ENCODE assay signal across 1 cellular context in the genomic region with DNA sequence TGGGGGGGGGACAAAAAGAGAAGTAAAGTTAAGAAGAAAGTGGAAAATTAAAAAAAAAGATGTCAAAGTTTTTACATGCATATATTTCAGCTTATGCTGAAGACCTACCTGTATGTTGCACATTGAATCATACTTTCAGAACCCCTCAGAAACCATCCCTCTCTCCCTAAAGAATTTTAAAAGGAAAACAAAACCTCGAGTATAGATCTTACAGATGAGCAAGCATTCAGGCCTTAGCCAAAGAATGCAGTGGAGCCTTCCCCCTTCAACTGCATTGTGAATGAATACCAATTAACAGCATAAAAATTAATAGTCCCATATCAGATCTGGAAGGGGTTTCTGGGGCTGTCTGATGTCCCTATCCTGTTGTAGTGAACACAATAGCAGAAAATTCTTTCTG.
TF ChIP-seq lines count a peak whose summit lies in the region.

No MANE protein-coding gene starts in this region.

TF ChIP-seq in GM23338, 12 proteins besides CTCF, POLR2A, EP300 and RAD21:
- TF ChIP-seq ZNF114 (CRISPR knock-in tag; IDR thresholded peaks at IDR 0.05), result no peak
- TF ChIP-seq, protein P1, sequence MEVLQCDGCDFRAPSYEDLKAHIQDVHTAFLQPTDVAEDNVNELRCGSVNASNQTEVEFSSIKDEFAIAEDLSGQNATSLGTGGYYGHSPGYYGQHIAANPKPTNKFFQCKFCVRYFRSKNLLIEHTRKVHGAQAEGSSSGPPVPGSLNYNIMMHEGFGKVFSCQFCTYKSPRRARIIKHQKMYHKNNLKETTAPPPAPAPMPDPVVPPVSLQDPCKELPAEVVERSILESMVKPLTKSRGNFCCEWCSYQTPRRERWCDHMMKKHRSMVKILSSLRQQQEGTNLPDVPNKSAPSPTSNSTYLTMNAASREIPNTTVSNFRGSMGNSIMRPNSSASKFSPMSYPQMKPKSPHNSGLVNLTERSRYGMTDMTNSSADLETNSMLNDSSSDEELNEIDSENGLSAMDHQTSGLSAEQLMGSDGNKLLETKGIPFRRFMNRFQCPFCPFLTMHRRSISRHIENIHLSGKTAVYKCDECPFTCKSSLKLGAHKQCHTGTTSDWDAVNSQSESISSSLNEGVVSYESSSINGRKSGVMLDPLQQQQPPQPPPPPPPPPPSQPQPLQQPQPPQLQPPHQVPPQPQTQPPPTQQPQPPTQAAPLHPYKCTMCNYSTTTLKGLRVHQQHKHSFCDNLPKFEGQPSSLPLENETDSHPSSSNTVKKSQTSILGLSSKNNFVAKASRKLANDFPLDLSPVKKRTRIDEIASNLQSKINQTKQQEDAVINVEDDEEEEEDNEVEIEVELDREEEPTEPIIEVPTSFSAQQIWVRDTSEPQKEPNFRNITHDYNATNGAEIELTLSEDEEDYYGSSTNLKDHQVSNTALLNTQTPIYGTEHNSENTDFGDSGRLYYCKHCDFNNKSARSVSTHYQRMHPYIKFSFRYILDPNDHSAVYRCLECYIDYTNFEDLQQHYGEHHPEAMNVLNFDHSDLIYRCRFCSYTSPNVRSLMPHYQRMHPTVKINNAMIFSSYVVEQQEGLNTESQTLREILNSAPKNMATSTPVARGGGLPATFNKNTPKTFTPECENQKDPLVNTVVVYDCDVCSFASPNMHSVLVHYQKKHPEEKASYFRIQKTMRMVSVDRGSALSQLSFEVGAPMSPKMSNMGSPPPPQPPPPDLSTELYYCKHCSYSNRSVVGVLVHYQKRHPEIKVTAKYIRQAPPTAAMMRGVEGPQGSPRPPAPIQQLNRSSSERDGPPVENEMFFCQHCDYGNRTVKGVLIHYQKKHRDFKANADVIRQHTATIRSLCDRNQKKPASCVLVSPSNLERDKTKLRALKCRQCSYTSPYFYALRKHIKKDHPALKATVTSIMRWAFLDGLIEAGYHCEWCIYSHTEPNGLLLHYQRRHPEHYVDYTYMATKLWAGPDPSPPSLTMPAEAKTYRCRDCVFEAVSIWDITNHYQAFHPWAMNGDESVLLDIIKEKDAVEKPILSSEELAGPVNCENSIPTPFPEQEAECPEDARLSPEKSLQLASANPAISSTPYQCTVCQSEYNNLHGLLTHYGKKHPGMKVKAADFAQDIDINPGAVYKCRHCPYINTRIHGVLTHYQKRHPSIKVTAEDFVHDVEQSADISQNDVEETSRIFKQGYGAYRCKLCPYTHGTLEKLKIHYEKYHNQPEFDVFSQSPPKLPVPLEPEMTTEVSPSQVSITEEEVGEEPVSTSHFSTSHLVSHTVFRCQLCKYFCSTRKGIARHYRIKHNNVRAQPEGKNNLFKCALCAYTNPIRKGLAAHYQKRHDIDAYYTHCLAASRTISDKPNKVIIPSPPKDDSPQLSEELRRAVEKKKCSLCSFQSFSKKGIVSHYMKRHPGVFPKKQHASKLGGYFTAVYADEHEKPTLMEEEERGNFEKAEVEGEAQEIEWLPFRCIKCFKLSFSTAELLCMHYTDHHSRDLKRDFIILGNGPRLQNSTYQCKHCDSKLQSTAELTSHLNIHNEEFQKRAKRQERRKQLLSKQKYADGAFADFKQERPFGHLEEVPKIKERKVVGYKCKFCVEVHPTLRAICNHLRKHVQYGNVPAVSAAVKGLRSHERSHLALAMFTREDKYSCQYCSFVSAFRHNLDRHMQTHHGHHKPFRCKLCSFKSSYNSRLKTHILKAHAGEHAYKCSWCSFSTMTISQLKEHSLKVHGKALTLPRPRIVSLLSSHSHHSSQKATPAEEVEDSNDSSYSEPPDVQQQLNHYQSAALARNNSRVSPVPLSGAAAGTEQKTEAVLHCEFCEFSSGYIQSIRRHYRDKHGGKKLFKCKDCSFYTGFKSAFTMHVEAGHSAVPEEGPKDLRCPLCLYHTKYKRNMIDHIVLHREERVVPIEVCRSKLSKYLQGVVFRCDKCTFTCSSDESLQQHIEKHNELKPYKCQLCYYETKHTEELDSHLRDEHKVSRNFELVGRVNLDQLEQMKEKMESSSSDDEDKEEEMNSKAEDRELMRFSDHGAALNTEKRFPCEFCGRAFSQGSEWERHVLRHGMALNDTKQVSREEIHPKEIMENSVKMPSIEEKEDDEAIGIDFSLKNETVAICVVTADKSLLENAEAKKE (CRISPR knock-in tag; IDR thresholded peaks at IDR 0.05), result no peak
- TF ChIP-seq EZH2phosphoT487 (IDR thresholded peaks at IDR 0.05; ENCODE audit: unreplicated experiment), result no peak
- TF ChIP-seq NANOG (IDR thresholded peaks at IDR 0.05; ENCODE audit: borderline replicate concordance), result no peak
- TF ChIP-seq ETS1 (IDR thresholded peaks at IDR 0.05), result no peak
- no peak for TF ChIP-seq ZNF331 (CRISPR knock-in tag; IDR thresholded peaks at IDR 0.05; ENCODE audit: low read depth)
- TF ChIP-seq EZH2 (IDR thresholded peaks at IDR 0.05; ENCODE audit: low read depth, unreplicated experiment), result no peak
- TF ChIP-seq, protein P2, sequence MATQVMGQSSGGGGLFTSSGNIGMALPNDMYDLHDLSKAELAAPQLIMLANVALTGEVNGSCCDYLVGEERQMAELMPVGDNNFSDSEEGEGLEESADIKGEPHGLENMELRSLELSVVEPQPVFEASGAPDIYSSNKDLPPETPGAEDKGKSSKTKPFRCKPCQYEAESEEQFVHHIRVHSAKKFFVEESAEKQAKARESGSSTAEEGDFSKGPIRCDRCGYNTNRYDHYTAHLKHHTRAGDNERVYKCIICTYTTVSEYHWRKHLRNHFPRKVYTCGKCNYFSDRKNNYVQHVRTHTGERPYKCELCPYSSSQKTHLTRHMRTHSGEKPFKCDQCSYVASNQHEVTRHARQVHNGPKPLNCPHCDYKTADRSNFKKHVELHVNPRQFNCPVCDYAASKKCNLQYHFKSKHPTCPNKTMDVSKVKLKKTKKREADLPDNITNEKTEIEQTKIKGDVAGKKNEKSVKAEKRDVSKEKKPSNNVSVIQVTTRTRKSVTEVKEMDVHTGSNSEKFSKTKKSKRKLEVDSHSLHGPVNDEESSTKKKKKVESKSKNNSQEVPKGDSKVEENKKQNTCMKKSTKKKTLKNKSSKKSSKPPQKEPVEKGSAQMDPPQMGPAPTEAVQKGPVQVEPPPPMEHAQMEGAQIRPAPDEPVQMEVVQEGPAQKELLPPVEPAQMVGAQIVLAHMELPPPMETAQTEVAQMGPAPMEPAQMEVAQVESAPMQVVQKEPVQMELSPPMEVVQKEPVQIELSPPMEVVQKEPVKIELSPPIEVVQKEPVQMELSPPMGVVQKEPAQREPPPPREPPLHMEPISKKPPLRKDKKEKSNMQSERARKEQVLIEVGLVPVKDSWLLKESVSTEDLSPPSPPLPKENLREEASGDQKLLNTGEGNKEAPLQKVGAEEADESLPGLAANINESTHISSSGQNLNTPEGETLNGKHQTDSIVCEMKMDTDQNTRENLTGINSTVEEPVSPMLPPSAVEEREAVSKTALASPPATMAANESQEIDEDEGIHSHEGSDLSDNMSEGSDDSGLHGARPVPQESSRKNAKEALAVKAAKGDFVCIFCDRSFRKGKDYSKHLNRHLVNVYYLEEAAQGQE (IDR thresholded peaks at IDR 0.05; ENCODE audit: unreplicated experiment), result no peak
- no peak for TF ChIP-seq POLR2AphosphoS5 (IDR thresholded peaks at IDR 0.05; ENCODE audit: low read depth)
- TF ChIP-seq CREB1 (CRISPR knock-in tag; IDR thresholded peaks at IDR 0.05; ENCODE audit: low read depth), result no peak
- TF ChIP-seq STAT1 (IDR thresholded peaks at IDR 0.05; ENCODE audit: unreplicated experiment), result no peak
- TF ChIP-seq JUNB (IDR thresholded peaks at IDR 0.05; ENCODE audit: unreplicated experiment), result no peak
TF ChIP-seq in GM23338: peak in this region for 0.
